In genomic region chr11:22625448-22626287, GRCh38 we compare ENCODE assay signal across 8 cellular contexts. TPM values are rescaled to one million over a fixed set of nuclear protein-coding genes. Genes with fewer than 3 reads are reported as not detected.
DNase-seq lines count a peak whose midpoint lies in the region; ATAC-seq and TF ChIP-seq lines count a peak whose summit lies in the region.

Gene FANCF, minus strand, starts transcription at chr11:22625823. Its CDS starts 13 bp downstream, at chr11:22625810.

- H3K9ac ChIP-seq in muscle layer of colon (ENCODE audit: low read length), result peak within 1 kb of the TSS; percentile 37

- no peaks in the 10 kb centered on the region for H3K27me3 ChIP-seq in muscle layer of colon (ENCODE audit: control insufficient read depth in 1 of 2, insufficient read depth in 2 of 2, low read length in 2 of 2)

- ATAC-seq in GM21717 (IDR thresholded peaks at IDR 0.05; ENCODE audit: unreplicated experiment) (peak; percentile 99), esophagus mucosa (peak; percentile 99)

- no peaks in the 10 kb centered on the region for H3K27me3 Mint-ChIP-seq in activated T-cell treated with anti-CD3 and anti-CD28 coated beads, Interleukin-2, amount 50 U/mL, for 24 hours

- H3K4me3 Mint-ChIP-seq in activated T-cell treated with anti-CD3 and anti-CD28 coated beads, Interleukin-2, amount 50 U/mL, for 24 hours, result peak within 1 kb of the TSS; percentile 98

- H3K36me3 ChIP-seq in muscle layer of colon (ENCODE audit: insufficient read depth, low read length), result no peaks in the 10 kb centered on the region

- H3K9me3 Mint-ChIP-seq in activated T-cell treated with anti-CD3 and anti-CD28 coated beads, Interleukin-2, amount 50 U/mL, for 24 hours, result no peaks in the 10 kb centered on the region

- no peaks in the 10 kb centered on the region for H3K9me3 ChIP-seq in muscle layer of colon (ENCODE audit: low read length)

- H3K4me1 ChIP-seq in muscle layer of colon (ENCODE audit: insufficient read depth, low read length), result peaks cover 8% of the 10 kb centered on the region

- H3K4me3 ChIP-seq in muscle layer of colon (ENCODE audit: low read depth in 1 of 2, low read length in 2 of 2), result peak within 1 kb of the TSS; percentile 62 to 100

- peak; percentile 90 for DNase-seq in DMS153 treated with DMSO at 0.1 percent for 48 hours (lab: John Stamatoyannopoulos, UW; ENCODE audit: unreplicated experiment)
- peak; percentile 96 for DNase-seq in KBM-7
- peak; percentile 90 for DNase-seq in activated T-cell treated with anti-CD3 and anti-CD28 coated beads, Interleukin-2, amount 50 U/mL, for 24 hours
- DNase-seq in stimulated activated CD8-positive, alpha-beta memory T cell treated with anti-CD3 and anti-CD28 coated beads, Interleukin-7, amount 100 ng/mL, for 24 hours (ENCODE audit: low read depth), result peak; percentile 80

- H3K36me3 Mint-ChIP-seq in activated T-cell treated with anti-CD3 and anti-CD28 coated beads, Interleukin-2, amount 50 U/mL, for 24 hours (ENCODE audit: low read depth), result peaks cover 47% of the 10 kb centered on the region

- peak within 1 kb of the TSS; percentile 99 for H3K27ac Mint-ChIP-seq in activated T-cell treated with anti-CD3 and anti-CD28 coated beads, Interleukin-2, amount 50 U/mL, for 24 hours

- peaks cover 38% of the 10 kb centered on the region for H3K4me1 Mint-ChIP-seq in activated T-cell treated with anti-CD3 and anti-CD28 coated beads, Interleukin-2, amount 50 U/mL, for 24 hours (ENCODE audit: low read depth)

- in situ Hi-C loops in KBM-7 (cut with MboI; ENCODE audit: low pct_unique_long_range_greater_than_20kb, low sequenced_read_pairs), result no loop called here

- peak within 1 kb of the TSS; percentile 97 for H3K27ac ChIP-seq in muscle layer of colon (ENCODE audit: low read depth, low read length)

TF ChIP-seq in PFSK-1, 5 proteins besides CTCF, POLR2A, EP300 and RAD21:
- TF ChIP-seq POLR2AphosphoS5 (IDR thresholded peaks at IDR 0.05; ENCODE audit: low read depth, low read length), result peak; percentile 52
- peak; percentile 55; the same call in 1 of the 2 replicates for TF ChIP-seq SIN3A (IDR thresholded peaks at IDR 0.05; ENCODE audit: borderline replicate concordance, insufficient read depth, low read length)
- peak; percentile 46; the same call in 1 of the 2 replicates for TF ChIP-seq TAF1 (IDR thresholded peaks at IDR 0.05; ENCODE audit: borderline replicate concordance, insufficient read depth, low read length)
- no peak for TF ChIP-seq FOXP2 (optimal IDR thresholded peaks at IDR 0.05; ENCODE audit: borderline replicate concordance, extremely low read depth, extremely low read length, insufficient read depth)
- TF ChIP-seq REST (IDR thresholded peaks at IDR 0.05; ENCODE audit: insufficient read depth in 1 of 2, low read depth in 2 of 2, low read length in 2 of 2), result 0 out of 4 replicates have a peak, but pooled peaks of 1 of the 2 experiments have one; percentile 0
TF ChIP-seq in PFSK-1: peak in this region for 4.

RNA-seq across cellular contexts. Expression of gene FANCF, which starts in this region (rescaled TPM):
- polyA plus RNA-seq in PFSK-1 (2012; ENCODE audit: insufficient read length, low read depth), result 5.5 TPM
- 5.8 TPM for total RNA-seq in esophagus mucosa

Comparison
In these comparisons a context has a peak if more than half of its experiments do, and no peak if none do; other contexts are left out.
1. Peak in every context shown above with its lines: DNase-seq, ATAC-seq, H3K4me3 ChIP-seq and H3K27ac ChIP-seq.